Comparison of ENCODE assay signal across 21 cellular contexts in genomic region chr16:56878455-56878854, GRCh38. TPM values are rescaled to one million over a fixed set of nuclear protein-coding genes. Genes with fewer than 3 reads are reported as not detected.
"Had no signal": no experiment of that assay in that cellular context is flagged by ENCODE, and none has a peak within 500 bp of the region (broad histone marks: within the 10 kb centered on the region; RNA-seq: fewer than 3 reads in every experiment).

No MANE protein-coding gene starts in this region.

- H3K4me3 ChIP-seq: MG63 had no signal

- ATAC-seq: Panc1, PC-3 had no signal

- H3K9me3 ChIP-seq: MG63, SK-N-SH had no signal

- DNase-seq: KBM-7, MG63, NCI-H1092, NCI-H1436, NCI-H187, NCI-H2029, NCI-H2081 treated with DMSO at 0.1 percent for 48 hours, NCI-H2171, NCI-H226, NCI-H446, NCI-H510A, NCI-H524 treated with DMSO at 0.1 percent for 48 hours, NCI-H69, NCI-H774, PC-3, SHP77, SK-N-SH, SW 1271 had no signal

- H3K36me3 ChIP-seq: MG63 had no signal

- H3K4me2 ChIP-seq: SK-N-SH had no signal

- H3K27me3 Mint-ChIP-seq: IgD-negative memory B cell had no signal

- H3K27ac ChIP-seq: RWPE1 had no signal

- H3K9me3 Mint-ChIP-seq: IgD-negative memory B cell had no signal

- H3K27me3 ChIP-seq: MG63 had no signal

- H3K9ac ChIP-seq: SK-N-SH had no signal

RNA-seq across cellular contexts. Expression of gene SLC12A3, which starts 13.4 kb away (rescaled TPM):
- polyA plus RNA-seq: SK-N-SH had no signal
